26 cellular contexts compared by ENCODE assay signal in the genomic region with DNA sequence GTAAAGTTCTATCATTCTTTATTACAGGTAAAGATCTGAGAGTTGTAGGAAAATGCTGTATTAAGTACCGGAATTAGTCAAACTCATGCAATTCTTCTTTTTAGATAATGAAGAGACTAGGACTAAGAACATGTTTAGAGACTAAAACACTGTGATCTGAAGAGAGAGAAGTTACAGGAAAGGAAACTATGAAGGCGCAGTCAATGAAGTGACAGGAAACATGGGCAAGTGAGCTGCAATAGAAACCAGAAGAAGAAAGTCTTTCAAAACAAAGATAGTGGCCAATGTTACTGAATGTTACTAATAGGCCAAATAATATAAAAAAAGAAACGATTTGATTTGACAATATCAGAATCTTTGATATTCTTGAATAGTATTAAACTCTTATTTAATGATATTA.
"Had no signal": no experiment of that assay in that cellular context is flagged by ENCODE, and none has a peak within 500 bp of the region (broad histone marks: within the 10 kb centered on the region; RNA-seq: fewer than 3 reads in every experiment).

No MANE protein-coding gene starts in this region.

- H3K27me3 ChIP-seq: esophagus squamous epithelium, heart right ventricle, left lung, right lobe of liver, tibial nerve, upper lobe of left lung had no signal

- H3K27ac ChIP-seq: esophagus squamous epithelium, heart right ventricle, left lung, parathyroid adenoma, right lobe of liver, thoracic aorta, tibial nerve, upper lobe of left lung had no signal

- H3K4me3 ChIP-seq: esophagus squamous epithelium, heart right ventricle, left lung, mucosa of descending colon, right lobe of liver, thoracic aorta, tibial nerve, upper lobe of left lung had no signal

- H2AFZ ChIP-seq: parathyroid adenoma had no signal

- H3K9ac ChIP-seq: parathyroid adenoma had no signal

- H3K36me3 ChIP-seq: esophagus squamous epithelium, heart right ventricle, left lung, right lobe of liver, thoracic aorta, tibial nerve, upper lobe of left lung had no signal

- H3K79me2 ChIP-seq: parathyroid adenoma had no signal

- H3K4me1 ChIP-seq: esophagus squamous epithelium, heart right ventricle, left lung, parathyroid adenoma, right lobe of liver, tibial nerve, upper lobe of left lung had no signal

- H3K4me1 Mint-ChIP-seq: naive B cell; neural crest cell; stimulated activated naive B cell treated with anti-CD40 and anti-IgM and Interleukin-4, amounts not matched to agents 10 μg/mL and 1 μg/mL and 100 μg/mL, for 72 hours had no signal

- H3K9me3 ChIP-seq: esophagus squamous epithelium, heart right ventricle, left lung, mucosa of descending colon, thoracic aorta, tibial nerve, upper lobe of left lung had no signal

- H3K27ac Mint-ChIP-seq: effector memory CD8-positive, alpha-beta T cell; mesothelial cell of epicardium; natural killer cell treated with Interleukin-12 subunit alpha and Interleukin-12 subunit beta and Interleukin-15 and Interleukin-18, amount 100 ng/mL, for 72 hours; progenitor cell of endocrine pancreas; stimulated activated naive B cell treated with anti-CD40 and anti-IgM and Interleukin-4, amounts not matched to agents 10 μg/mL and 1 μg/mL and 100 μg/mL, for 72 hours; stimulated activated naive CD8-positive, alpha-beta T cell treated with anti-CD3 and anti-CD28 coated beads, Interleukin-15, Interleukin-2, amounts not matched to agents 100 ng/mL and 50 ng/mL, for 24 hours had no signal

- H3K9me3 Mint-ChIP-seq: mesothelial cell of epicardium; neural crest cell; stimulated activated naive B cell treated with anti-CD40 and anti-IgM and Interleukin-4, amounts not matched to agents 10 μg/mL and 1 μg/mL and 100 μg/mL, for 72 hours; stimulated activated naive CD8-positive, alpha-beta T cell treated with anti-CD3 and anti-CD28 coated beads, Interleukin-15, Interleukin-2, amounts not matched to agents 100 ng/mL and 50 ng/mL, for 24 hours had no signal

- DNase-seq: effector memory CD8-positive, alpha-beta T cell; erythroblast; esophagus squamous epithelium; foreskin melanocyte; glutamatergic neuron; heart right ventricle; hippocampal formation; left cardiac atrium; left lung; mesenchymal stem cell; mucosa of descending colon; naive B cell; right lobe of liver; small intestine; stimulated activated CD4-positive, alpha-beta T cell treated with anti-CD3 and anti-CD28 coated beads, Interleukin-15, amount 100 ng/mL, for 24 hours; stimulated activated CD4-positive, alpha-beta T cell treated with anti-CD3 and anti-CD28 coated beads, Interleukin-2, amount 100 ng/mL, for 48 hours; stimulated activated naive B cell treated with anti-CD40 and anti-IgM and Interleukin-4, amounts not matched to agents 10 μg/mL and 1 μg/mL and 100 μg/mL, for 72 hours; upper lobe of left lung had no signal

- H3K4me3 Mint-ChIP-seq: effector memory CD8-positive, alpha-beta T cell; mesothelial cell of epicardium; naive B cell; natural killer cell treated with Interleukin-12 subunit alpha and Interleukin-12 subunit beta and Interleukin-15 and Interleukin-18, amount 100 ng/mL, for 72 hours; neural crest cell; stimulated activated naive B cell treated with anti-CD40 and anti-IgM and Interleukin-4, amounts not matched to agents 10 μg/mL and 1 μg/mL and 100 μg/mL, for 72 hours; stimulated activated naive CD8-positive, alpha-beta T cell treated with anti-CD3 and anti-CD28 coated beads, Interleukin-15, Interleukin-2, amounts not matched to agents 100 ng/mL and 50 ng/mL, for 24 hours had no signal

- H3K36me3 Mint-ChIP-seq: mesothelial cell of epicardium; naive B cell; natural killer cell treated with Interleukin-12 subunit alpha and Interleukin-12 subunit beta and Interleukin-15 and Interleukin-18, amount 100 ng/mL, for 72 hours; stimulated activated naive B cell treated with anti-CD40 and anti-IgM and Interleukin-4, amounts not matched to agents 10 μg/mL and 1 μg/mL and 100 μg/mL, for 72 hours had no signal

- H3K27me3 Mint-ChIP-seq: effector memory CD8-positive, alpha-beta T cell; naive B cell; natural killer cell treated with Interleukin-12 subunit alpha and Interleukin-12 subunit beta and Interleukin-15 and Interleukin-18, amount 100 ng/mL, for 72 hours; progenitor cell of endocrine pancreas; stimulated activated naive B cell treated with anti-CD40 and anti-IgM and Interleukin-4, amounts not matched to agents 10 μg/mL and 1 μg/mL and 100 μg/mL, for 72 hours; stimulated activated naive CD8-positive, alpha-beta T cell treated with anti-CD3 and anti-CD28 coated beads, Interleukin-15, Interleukin-2, amounts not matched to agents 100 ng/mL and 50 ng/mL, for 24 hours had no signal
